Comparison of ENCODE assay signal across 1 cellular context in the genomic region with DNA sequence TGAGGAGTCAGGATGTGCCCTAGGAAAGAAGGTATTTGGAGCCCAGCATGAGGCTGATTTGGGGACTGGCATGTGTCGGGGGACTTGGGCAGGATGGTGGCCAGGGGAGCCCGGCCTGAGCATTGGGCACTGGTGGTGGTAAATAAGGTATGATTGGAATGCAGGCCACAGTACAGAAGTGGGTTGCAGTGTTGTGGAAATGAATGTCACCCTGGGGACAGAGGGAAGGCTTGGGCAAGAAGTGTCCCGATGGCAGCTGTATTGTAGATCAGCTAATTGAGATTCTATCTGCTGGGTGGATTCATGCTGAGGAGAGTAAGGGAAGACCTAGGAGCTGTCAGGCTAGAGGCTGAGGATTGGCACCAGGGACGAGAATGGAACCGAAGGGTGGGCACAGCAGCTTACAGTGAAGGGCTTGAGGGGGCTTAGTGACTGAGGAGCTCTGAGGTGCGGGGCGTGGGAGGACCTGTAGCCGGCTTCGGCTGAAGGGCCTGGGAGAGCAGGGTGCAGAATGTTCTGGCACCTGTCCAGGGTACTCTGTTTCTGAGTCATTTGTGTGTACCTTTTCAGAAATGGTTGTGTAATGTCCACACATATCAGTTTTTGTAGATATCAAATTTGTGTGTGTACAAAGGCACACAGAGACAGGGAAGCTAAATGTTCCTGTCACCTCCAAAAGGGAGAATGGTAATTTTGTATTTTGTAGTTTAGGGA.
TF ChIP-seq lines count a peak whose summit lies in the region.

No MANE protein-coding gene starts in this region.

TF ChIP-seq in HepG2, 621 proteins besides CTCF, POLR2A, EP300 and RAD21 (continued from another document and continues in another):
- TF ChIP-seq, protein P1, sequence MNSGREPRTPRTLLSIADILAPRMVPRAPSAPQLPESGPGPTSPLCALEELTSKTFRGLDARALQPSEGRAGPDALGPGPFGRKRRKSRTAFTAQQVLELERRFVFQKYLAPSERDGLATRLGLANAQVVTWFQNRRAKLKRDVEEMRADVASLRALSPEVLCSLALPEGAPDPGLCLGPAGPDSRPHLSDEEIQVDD (CRISPR knock-in tag; IDR thresholded peaks at IDR 0.05; ENCODE audit: borderline replicate concordance) = no peak
- TF ChIP-seq EHMT2 (IDR thresholded peaks at IDR 0.05; ENCODE audit: borderline replicate concordance, low read depth, low read length) (no peak), MEIS2 (CRISPR knock-in tag; IDR thresholded peaks at IDR 0.05) (no peak), ZNF501 (CRISPR knock-in tag; IDR thresholded peaks at IDR 0.05) (no peak), FOXK1 (CRISPR knock-in tag; IDR thresholded peaks at IDR 0.05; ENCODE audit: borderline replicate concordance, low read depth) (0 out of 2 replicates have a peak, but pooled peaks have one; percentile 20), TEAD2 (CRISPR knock-in tag; IDR thresholded peaks at IDR 0.05) (no peak), NBN (conservative IDR thresholded peaks at IDR 0.05) (no peak), ZNF629 (CRISPR knock-in tag; conservative IDR thresholded peaks at IDR 0.05) (no peak), ZNF20 (CRISPR knock-in tag; IDR thresholded peaks at IDR 0.05) (no peak), DR1 (CRISPR knock-in tag; IDR thresholded peaks at IDR 0.05) (no peak), HIVEP1 (CRISPR knock-in tag; IDR thresholded peaks at IDR 0.05) (no peak), ZNF841 (CRISPR knock-in tag; IDR thresholded peaks at IDR 0.05; ENCODE audit: borderline replicate concordance) (no peak), SAP130 (CRISPR knock-in tag; IDR thresholded peaks at IDR 0.05; ENCODE audit: low read depth) (peak; percentile 45), BORCS8-MEF2B (CRISPR knock-in tag; IDR thresholded peaks at IDR 0.05) (no peak), ZNF225 (CRISPR knock-in tag; IDR thresholded peaks at IDR 0.05) (no peak), ZNF160 (CRISPR knock-in tag; IDR thresholded peaks at IDR 0.05) (no peak), SSRP1 (CRISPR knock-in tag; IDR thresholded peaks at IDR 0.05) (no peak), ZNF44 (CRISPR knock-in tag; IDR thresholded peaks at IDR 0.05) (no peak), ZNF615 (CRISPR knock-in tag; IDR thresholded peaks at IDR 0.05; ENCODE audit: borderline replicate concordance) (no peak), RAD51 (IDR thresholded peaks at IDR 0.05; ENCODE audit: borderline replicate concordance) (no peak), PCBP1 (IDR thresholded peaks at IDR 0.05; ENCODE audit: borderline replicate concordance, low read depth, low read length) (no peak), ZNF879 (CRISPR knock-in tag; IDR thresholded peaks at IDR 0.05) (no peak), RXRA (CRISPR knock-in tag; IDR thresholded peaks at IDR 0.05) (no peak), NR2F1 (CRISPR knock-in tag; IDR thresholded peaks at IDR 0.05) (no peak), RARA (CRISPR knock-in tag; IDR thresholded peaks at IDR 0.05) (no peak), ASH2L (IDR thresholded peaks at IDR 0.05; ENCODE audit: insufficient read length, low read depth, low read length) (no peak), FOXP1 (IDR thresholded peaks at IDR 0.05) (no peak), FOXP1 (CRISPR knock-in tag; IDR thresholded peaks at IDR 0.05) (0 out of 2 replicates have a peak, but pooled peaks have one; percentile 35), BRCA1 (CRISPR knock-in tag; IDR thresholded peaks at IDR 0.05) (no peak), HOXA7 (CRISPR knock-in tag; IDR thresholded peaks at IDR 0.05) (no peak), MIXL1 (CRISPR knock-in tag; IDR thresholded peaks at IDR 0.05) (no peak), MED8 (CRISPR knock-in tag; IDR thresholded peaks at IDR 0.05; ENCODE audit: insufficient replicate concordance) (no peak), SOX13 (IDR thresholded peaks at IDR 0.05) (no peak), SOX13 (CRISPR knock-in tag; conservative IDR thresholded peaks at IDR 0.05 in 1 of 2, IDR thresholded peaks at IDR 0.05 in 1 of 2) (peak in 1 of 2 experiments; percentile 11; a peak in 1 of 4 replicates)
- TF ChIP-seq, protein P2, sequence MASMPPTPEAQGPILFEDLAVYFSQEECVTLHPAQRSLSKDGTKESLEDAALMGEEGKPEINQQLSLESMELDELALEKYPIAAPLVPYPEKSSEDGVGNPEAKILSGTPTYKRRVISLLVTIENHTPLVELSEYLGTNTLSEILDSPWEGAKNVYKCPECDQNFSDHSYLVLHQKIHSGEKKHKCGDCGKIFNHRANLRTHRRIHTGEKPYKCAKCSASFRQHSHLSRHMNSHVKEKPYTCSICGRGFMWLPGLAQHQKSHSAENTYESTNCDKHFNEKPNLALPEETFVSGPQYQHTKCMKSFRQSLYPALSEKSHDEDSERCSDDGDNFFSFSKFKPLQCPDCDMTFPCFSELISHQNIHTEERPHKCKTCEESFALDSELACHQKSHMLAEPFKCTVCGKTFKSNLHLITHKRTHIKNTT (CRISPR knock-in tag; IDR thresholded peaks at IDR 0.05) = no peak
- TF ChIP-seq, protein P3, sequence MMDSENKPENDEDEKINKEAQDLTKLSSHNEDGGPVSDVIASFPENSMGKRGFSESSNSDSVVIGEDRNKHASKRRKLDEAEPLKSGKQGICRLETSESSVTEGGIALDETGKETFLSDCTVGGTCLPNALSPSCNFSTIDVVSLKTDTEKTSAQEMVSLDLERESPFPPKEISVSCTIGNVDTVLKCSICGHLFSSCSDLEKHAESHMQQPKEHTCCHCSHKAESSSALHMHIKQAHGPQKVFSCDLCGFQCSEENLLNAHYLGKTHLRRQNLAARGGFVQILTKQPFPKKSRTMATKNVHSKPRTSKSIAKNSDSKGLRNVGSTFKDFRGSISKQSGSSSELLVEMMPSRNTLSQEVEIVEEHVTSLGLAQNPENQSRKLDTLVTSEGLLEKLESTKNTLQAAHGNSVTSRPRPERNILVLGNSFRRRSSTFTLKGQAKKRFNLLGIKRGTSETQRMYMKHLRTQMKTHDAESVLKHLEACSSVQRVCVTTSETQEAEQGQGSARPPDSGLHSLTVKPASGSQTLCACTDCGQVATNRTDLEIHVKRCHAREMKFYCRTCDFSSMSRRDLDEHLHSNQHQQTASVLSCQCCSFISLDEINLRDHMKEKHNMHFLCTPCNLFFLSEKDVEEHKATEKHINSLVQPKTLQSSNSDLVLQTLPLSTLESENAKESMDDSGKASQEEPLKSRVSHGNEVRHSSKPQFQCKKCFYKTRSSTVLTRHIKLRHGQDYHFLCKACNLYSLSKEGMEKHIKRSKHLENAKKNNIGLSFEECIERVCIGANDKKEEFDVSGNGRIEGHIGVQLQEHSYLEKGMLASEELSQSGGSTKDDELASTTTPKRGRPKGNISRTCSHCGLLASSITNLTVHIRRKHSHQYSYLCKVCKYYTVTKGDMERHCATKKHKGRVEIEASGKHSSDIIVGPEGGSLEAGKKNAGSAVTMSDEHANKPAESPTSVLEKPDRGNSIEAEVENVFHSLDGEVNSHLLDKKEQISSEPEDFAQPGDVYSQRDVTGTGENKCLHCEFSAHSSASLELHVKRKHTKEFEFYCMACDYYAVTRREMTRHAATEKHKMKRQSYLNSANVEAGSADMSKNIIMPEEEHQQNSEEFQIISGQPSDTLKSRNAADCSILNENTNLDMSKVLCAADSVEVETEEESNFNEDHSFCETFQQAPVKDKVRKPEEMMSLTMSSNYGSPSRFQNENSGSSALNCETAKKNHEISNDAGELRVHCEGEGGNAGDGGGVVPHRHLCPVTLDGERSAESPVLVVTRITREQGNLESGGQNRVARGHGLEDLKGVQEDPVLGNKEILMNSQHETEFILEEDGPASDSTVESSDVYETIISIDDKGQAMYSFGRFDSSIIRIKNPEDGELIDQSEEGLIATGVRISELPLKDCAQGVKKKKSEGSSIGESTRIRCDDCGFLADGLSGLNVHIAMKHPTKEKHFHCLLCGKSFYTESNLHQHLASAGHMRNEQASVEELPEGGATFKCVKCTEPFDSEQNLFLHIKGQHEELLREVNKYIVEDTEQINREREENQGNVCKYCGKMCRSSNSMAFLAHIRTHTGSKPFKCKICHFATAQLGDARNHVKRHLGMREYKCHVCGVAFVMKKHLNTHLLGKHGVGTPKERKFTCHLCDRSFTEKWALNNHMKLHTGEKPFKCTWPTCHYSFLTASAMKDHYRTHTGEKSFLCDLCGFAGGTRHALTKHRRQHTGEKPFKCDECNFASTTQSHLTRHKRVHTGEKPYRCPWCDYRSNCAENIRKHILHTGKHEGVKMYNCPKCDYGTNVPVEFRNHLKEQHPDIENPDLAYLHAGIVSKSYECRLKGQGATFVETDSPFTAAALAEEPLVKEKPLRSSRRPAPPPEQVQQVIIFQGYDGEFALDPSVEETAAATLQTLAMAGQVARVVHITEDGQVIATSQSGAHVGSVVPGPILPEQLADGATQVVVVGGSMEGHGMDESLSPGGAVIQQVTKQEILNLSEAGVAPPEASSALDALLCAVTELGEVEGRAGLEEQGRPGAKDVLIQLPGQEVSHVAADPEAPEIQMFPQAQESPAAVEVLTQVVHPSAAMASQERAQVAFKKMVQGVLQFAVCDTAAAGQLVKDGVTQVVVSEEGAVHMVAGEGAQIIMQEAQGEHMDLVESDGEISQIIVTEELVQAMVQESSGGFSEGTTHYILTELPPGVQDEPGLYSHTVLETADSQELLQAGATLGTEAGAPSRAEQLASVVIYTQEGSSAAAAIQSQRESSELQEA (CRISPR knock-in tag; IDR thresholded peaks at IDR 0.05; ENCODE audit: not compliant biosample characterization) = no peak
- TF ChIP-seq, protein P4, sequence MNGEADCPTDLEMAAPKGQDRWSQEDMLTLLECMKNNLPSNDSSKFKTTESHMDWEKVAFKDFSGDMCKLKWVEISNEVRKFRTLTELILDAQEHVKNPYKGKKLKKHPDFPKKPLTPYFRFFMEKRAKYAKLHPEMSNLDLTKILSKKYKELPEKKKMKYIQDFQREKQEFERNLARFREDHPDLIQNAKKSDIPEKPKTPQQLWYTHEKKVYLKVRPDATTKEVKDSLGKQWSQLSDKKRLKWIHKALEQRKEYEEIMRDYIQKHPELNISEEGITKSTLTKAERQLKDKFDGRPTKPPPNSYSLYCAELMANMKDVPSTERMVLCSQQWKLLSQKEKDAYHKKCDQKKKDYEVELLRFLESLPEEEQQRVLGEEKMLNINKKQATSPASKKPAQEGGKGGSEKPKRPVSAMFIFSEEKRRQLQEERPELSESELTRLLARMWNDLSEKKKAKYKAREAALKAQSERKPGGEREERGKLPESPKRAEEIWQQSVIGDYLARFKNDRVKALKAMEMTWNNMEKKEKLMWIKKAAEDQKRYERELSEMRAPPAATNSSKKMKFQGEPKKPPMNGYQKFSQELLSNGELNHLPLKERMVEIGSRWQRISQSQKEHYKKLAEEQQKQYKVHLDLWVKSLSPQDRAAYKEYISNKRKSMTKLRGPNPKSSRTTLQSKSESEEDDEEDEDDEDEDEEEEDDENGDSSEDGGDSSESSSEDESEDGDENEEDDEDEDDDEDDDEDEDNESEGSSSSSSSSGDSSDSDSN (CRISPR knock-in tag; IDR thresholded peaks at IDR 0.05) = 0 out of 2 replicates have a peak, but pooled peaks have one; percentile 29
- TF ChIP-seq, protein P5, sequence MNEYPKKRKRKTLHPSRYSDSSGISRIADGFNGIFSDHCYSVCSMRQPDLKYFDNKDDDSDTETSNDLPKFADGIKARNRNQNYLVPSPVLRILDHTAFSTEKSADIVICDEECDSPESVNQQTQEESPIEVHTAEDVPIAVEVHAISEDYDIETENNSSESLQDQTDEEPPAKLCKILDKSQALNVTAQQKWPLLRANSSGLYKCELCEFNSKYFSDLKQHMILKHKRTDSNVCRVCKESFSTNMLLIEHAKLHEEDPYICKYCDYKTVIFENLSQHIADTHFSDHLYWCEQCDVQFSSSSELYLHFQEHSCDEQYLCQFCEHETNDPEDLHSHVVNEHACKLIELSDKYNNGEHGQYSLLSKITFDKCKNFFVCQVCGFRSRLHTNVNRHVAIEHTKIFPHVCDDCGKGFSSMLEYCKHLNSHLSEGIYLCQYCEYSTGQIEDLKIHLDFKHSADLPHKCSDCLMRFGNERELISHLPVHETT (CRISPR knock-in tag; conservative IDR thresholded peaks at IDR 0.05) = no peak
- TF ChIP-seq, protein P6, sequence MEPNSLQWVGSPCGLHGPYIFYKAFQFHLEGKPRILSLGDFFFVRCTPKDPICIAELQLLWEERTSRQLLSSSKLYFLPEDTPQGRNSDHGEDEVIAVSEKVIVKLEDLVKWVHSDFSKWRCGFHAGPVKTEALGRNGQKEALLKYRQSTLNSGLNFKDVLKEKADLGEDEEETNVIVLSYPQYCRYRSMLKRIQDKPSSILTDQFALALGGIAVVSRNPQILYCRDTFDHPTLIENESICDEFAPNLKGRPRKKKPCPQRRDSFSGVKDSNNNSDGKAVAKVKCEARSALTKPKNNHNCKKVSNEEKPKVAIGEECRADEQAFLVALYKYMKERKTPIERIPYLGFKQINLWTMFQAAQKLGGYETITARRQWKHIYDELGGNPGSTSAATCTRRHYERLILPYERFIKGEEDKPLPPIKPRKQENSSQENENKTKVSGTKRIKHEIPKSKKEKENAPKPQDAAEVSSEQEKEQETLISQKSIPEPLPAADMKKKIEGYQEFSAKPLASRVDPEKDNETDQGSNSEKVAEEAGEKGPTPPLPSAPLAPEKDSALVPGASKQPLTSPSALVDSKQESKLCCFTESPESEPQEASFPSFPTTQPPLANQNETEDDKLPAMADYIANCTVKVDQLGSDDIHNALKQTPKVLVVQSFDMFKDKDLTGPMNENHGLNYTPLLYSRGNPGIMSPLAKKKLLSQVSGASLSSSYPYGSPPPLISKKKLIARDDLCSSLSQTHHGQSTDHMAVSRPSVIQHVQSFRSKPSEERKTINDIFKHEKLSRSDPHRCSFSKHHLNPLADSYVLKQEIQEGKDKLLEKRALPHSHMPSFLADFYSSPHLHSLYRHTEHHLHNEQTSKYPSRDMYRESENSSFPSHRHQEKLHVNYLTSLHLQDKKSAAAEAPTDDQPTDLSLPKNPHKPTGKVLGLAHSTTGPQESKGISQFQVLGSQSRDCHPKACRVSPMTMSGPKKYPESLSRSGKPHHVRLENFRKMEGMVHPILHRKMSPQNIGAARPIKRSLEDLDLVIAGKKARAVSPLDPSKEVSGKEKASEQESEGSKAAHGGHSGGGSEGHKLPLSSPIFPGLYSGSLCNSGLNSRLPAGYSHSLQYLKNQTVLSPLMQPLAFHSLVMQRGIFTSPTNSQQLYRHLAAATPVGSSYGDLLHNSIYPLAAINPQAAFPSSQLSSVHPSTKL (CRISPR knock-in tag; IDR thresholded peaks at IDR 0.05) = peak; percentile 69
